ENCODE assay signal across 8 cellular contexts in the genomic region with DNA sequence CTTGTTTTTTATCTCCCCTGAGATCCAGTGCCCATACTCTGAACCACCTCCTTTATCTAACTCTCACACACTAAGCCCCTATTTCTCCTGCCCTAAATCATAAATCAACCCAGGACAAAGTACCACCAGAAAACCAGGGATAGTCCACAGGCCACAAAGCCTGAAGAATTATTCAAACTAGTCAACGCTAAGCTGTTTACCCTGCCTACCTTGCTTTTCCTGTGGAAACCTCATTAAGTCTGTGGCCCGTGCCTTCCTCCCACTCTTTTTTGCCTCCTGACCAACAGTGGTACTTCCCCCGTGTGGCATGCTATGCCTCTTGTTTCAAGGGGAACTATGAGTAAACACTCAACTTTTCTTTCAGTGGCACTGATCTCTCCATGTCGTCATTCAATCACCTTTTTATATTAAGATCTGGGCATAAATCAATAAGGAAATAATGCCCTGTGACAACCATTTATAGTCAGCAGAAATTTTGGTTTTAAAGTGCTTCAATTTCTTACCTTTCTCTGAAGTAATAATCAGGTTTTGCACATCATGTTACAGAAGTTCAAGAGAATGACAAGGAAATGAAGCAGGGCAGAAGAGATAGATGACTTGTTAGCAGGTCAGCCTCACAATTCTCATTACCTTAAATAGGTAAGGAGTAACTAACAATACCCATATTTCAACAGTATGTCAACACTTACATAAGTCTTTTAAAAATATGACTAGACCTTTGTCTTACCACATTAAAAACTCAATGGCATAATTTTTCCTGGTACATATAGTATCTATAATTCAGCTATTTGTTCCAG. TPM values are rescaled to one million over a fixed set of nuclear protein-coding genes. Genes with fewer than 3 reads are reported as not detected.
DNase-seq lines count a peak whose midpoint lies in the region; ATAC-seq, FAIRE-seq and TF ChIP-seq lines count a peak whose summit lies in the region.

No MANE protein-coding gene starts in this region.

- H3K36me3 Mint-ChIP-seq in glutamatergic neuron (ENCODE audit: unreplicated experiment): no peaks in the 10 kb centered on the region

- DNase-seq in GM13976 (ENCODE audit: low spot score) (peak; percentile 29), kidney (no peak), upper lobe of left lung (peak in 1 of 2 donors; percentile 78), glutamatergic neuron (no peak), H4 (ENCODE audit: low spot score) (no peak)
- peak; percentile 81 for DNase-seq in activated CD4-positive, alpha-beta T cell treated with anti-CD3 and anti-CD28 coated beads for 48 hours

- intact Hi-C loops in kidney (cut with DNase I): no loop called here

- peak in 1 of 4 donors; percentile 51 for TF ChIP-seq EP300 in upper lobe of left lung (IDR thresholded peaks at IDR 0.05)

- H3K4me1 ChIP-seq in kidney (ENCODE audit: control insufficient read depth in 1 of 2, insufficient read depth in 1 of 2, low read depth in 1 of 2, low read length in 2 of 2) (peaks cover 0 to 2% of the 10 kb centered on the region in 2 donors), upper lobe of left lung (peaks cover 5 to 42% (median 22%) of the 10 kb centered on the region in 4 donors)

- no peaks in the 10 kb centered on the region for H3K27me3 ChIP-seq in upper lobe of left lung

- H3K9me3 ChIP-seq in kidney (ENCODE audit: control insufficient read depth in 1 of 2, low read length in 2 of 2) (no peaks in the 10 kb centered on the region), upper lobe of left lung (no peaks in the 10 kb centered on the region)

- H3K4me3 Mint-ChIP-seq in glutamatergic neuron (ENCODE audit: unreplicated experiment): no peak overlapping the region

- FAIRE-seq in kidney (lab: Jason Lieb, UNC): no peak

- in situ Hi-C loops in GM13976 (cut with MboI; ENCODE audit: low sequenced_read_pairs, unreplicated experiment): no loop called here

- H3K36me3 ChIP-seq in kidney (ENCODE audit: control insufficient read depth in 1 of 2, insufficient read depth in 2 of 2, low read length in 2 of 2): no peaks in the 10 kb centered on the region
- peaks cover 0 to 4% (median 0%) of the 10 kb centered on the region in 4 donors for H3K36me3 ChIP-seq in upper lobe of left lung

- 12 to 24% methylated on average over 4 of the region's 4 CpGs for WGBS in upper lobe of left lung, 2 donors

- H3K9me3 Mint-ChIP-seq in glutamatergic neuron (ENCODE audit: unreplicated experiment): no peaks in the 10 kb centered on the region

- H3K4me1 Mint-ChIP-seq in glutamatergic neuron (ENCODE audit: low read depth, unreplicated experiment): peaks cover 2% of the 10 kb centered on the region

- H3K4me3 ChIP-seq in kidney (ENCODE audit: low read length in 2 of 2) (no peak overlapping the region), upper lobe of left lung (no peak overlapping the region)

- no peak overlapping the region for H3K27ac Mint-ChIP-seq in glutamatergic neuron (ENCODE audit: unreplicated experiment)

- H3K9ac ChIP-seq in kidney (ENCODE audit: low read length in 2 of 2): no peak overlapping the region

- no peaks in the 10 kb centered on the region for H3K27me3 Mint-ChIP-seq in glutamatergic neuron (ENCODE audit: unreplicated experiment)

- ATAC-seq in HG03565 (IDR thresholded peaks at IDR 0.05; ENCODE audit: unreplicated experiment) (peak; percentile 65), upper lobe of left lung (ENCODE audit: low FRiP score in 2 of 2) (peak; percentile 61 to 62), GM21526 (IDR thresholded peaks at IDR 0.05; ENCODE audit: low FRiP score, unreplicated experiment) (no peak)

- H3K27ac ChIP-seq in kidney (ENCODE audit: low read depth in 2 of 2, low read length in 2 of 2) (peak overlapping the region; percentile 9 to 62), upper lobe of left lung (peak overlapping the region; percentile 23 to 63 (median 42))

- TF ChIP-seq CTCF in GM13976 (IDR thresholded peaks at IDR 0.05; ENCODE audit: borderline replicate concordance, control extremely low read depth, extremely low read depth, insufficient read depth, missing control alignments) (no peak), kidney (IDR thresholded peaks at IDR 0.05; ENCODE audit: borderline replicate concordance, extremely low read depth, insufficient read depth) (no peak), upper lobe of left lung (IDR thresholded peaks at IDR 0.05) (no peak), glutamatergic neuron (IDR thresholded peaks at IDR 0.05; ENCODE audit: partially characterized antibody, unreplicated experiment) (no peak)

- TF ChIP-seq POLR2A in upper lobe of left lung (IDR thresholded peaks at IDR 0.05): no peak

RNA-seq across cellular contexts. Expression of a gene that starts 32.1 kb away (rescaled TPM):
- 32.0 TPM for total RNA-seq in kidney
- polyA plus RNA-seq in kidney (ENCODE audit: insufficient read depth, low read depth, low replicate concordance): 10.2 TPM
- total RNA-seq in upper lobe of left lung: 10 to 100 TPM; 15.9 to 23.4 (median 22.0) TPM
- 25.3 TPM for total RNA-seq in glutamatergic neuron (ENCODE audit: unreplicated experiment)
- total RNA-seq in H4 (2014; rRNA removed; shearing (Covaris generic)): 8.2 and 9.2 TPM in 2 replicates

Comparison
In these comparisons a context has a peak if more than half of its experiments do, and no peak if none do; other contexts are left out.
1. DNase-seq: peak in GM13976 (single experiment) and activated CD4-positive, alpha-beta T cell treated with anti-CD3 and anti-CD28 coated beads for 48 hours (single experiment); none in kidney (single experiment), glutamatergic neuron (single experiment) and H4 (single experiment).